In genomic region chr6:43985329-43985728, GRCh38 we compare ENCODE assay signal across 21 cellular contexts.
DNase-seq lines count a peak whose midpoint lies in the region; ATAC-seq, FAIRE-seq and TF ChIP-seq lines count a peak whose summit lies in the region.
"Had no signal": no experiment of that assay in that cellular context is flagged by ENCODE, and none has a peak within 500 bp of the region (broad histone marks: within the 10 kb centered on the region; RNA-seq: fewer than 3 reads in every experiment).

No MANE protein-coding gene starts in this region.

- H3K4me1 Mint-ChIP-seq in H9 (peaks cover 18 to 27% of the 10 kb centered on the region in 2 experiments), chondrocyte (ENCODE audit: low read depth) (peaks cover 22% of the 10 kb centered on the region)
- H3K4me1 Mint-ChIP-seq: T-cell had no signal

- no peak overlapping the region for H4K8ac ChIP-seq in H9 (replicated peaks; ENCODE audit: insufficient read length, low read depth, low read length)

- no CpG with 5 or more reads among the region's 2 CpGs for WGBS in H9 (ENCODE audit: extremely low coverage, insufficient read length, low lambda C conversion rate)
- WGBS in pancreas, 2 donors = 39 to 44% methylated on average over 2 of the region's 2 CpGs

- no peak overlapping the region for H3K4me3 ChIP-seq in pancreas
- H3K4me3 ChIP-seq in coronary artery = no peak overlapping the region
- H3K4me3 ChIP-seq: GM12878, GM23248 had no signal

- H4K5ac ChIP-seq in H9 (ENCODE audit: insufficient read length, low read depth, low read length) = no peak overlapping the region

- no peaks in the 10 kb centered on the region for H3K23me2 ChIP-seq in H9 (ENCODE audit: insufficient read length, low read depth, low read length, poor library complexity, severe bottlenecking)

- H2BK20ac ChIP-seq in H9 (ENCODE audit: low read depth, low read length, poor library complexity, severe bottlenecking) = no peak overlapping the region

- H3K18ac ChIP-seq in H9 (ENCODE audit: insufficient read length, low read depth, low read length) = no peak overlapping the region

- DNase-seq in DMS53 (lab: John Stamatoyannopoulos, UW) (peak; percentile 71), H9 (no peak), chondrocyte (ENCODE audit: low spot score) (peak; percentile 21), pancreas (peak in 4 of 6 donors; percentile 51 to 81 (median 68)), coronary artery (ENCODE audit: low spot score) (no peak), occipital lobe (lab: John Stamatoyannopoulos, UW) (no peak)
- DNase-seq in activated CD8-positive, alpha-beta memory T cell treated with anti-CD3 and anti-CD28 coated beads, Interleukin-2, amount 50 U/mL, for 4 hours = no peak
- DNase-seq: AML-193, GF-D8, KG1, NCI-H1417, NCI-H446 treated with DMSO at 0.1 percent for 48 hours, PC-3, SIG-M5, T-cell had no signal

- H3K4me3 Mint-ChIP-seq in H9 = no peak overlapping the region
- no peak overlapping the region for H3K4me3 Mint-ChIP-seq in chondrocyte (ENCODE audit: unreplicated experiment)
- H3K4me3 Mint-ChIP-seq: T-cell had no signal

- peak; percentile 83 to 88 (median 86) for ATAC-seq in pancreas
- ATAC-seq: GM12878, PC-3, SK-N-SH treated with all-trans-retinoic acid at 6 μM for 48 hours, T-cell had no signal

- no peak for FAIRE-seq in pancreas (lab: Jason Lieb, UNC)
- FAIRE-seq: GM12878, GM19239 had no signal

- H2BK15ac ChIP-seq in H9 (ENCODE audit: low read depth, low read length) = no peak overlapping the region

- no peaks in the 10 kb centered on the region for H3K79me2 ChIP-seq in H9 (ENCODE audit: insufficient read depth, low read length)

- no peak overlapping the region for H4K91ac ChIP-seq in H9 (ENCODE audit: insufficient read length, low read depth, low read length)

- H3K9me3 ChIP-seq in H9 (ENCODE audit: control insufficient read depth, low read depth, low read length) (no peaks in the 10 kb centered on the region), pancreas (no peaks in the 10 kb centered on the region)

- H3K27me3 Mint-ChIP-seq in H9 (ENCODE audit: low read depth) (peaks cover 7% of the 10 kb centered on the region), chondrocyte (ENCODE audit: low read depth) (peaks cover 1% of the 10 kb centered on the region)

- no peaks in the 10 kb centered on the region for H4K20me1 ChIP-seq in H9 (ENCODE audit: control insufficient read depth, insufficient read depth, insufficient read length)

- H3K9me3 Mint-ChIP-seq in H9 (no peaks in the 10 kb centered on the region; a peak in 1 of 5 replicates), chondrocyte (ENCODE audit: low read depth) (no peaks in the 10 kb centered on the region)
- H3K9me3 Mint-ChIP-seq: T-cell had no signal

- H3T11ph ChIP-seq in H9 (ENCODE audit: low read length) = no peak overlapping the region

- no peak overlapping the region for H3K56ac ChIP-seq in H9 (ENCODE audit: insufficient read length, low read depth, low read length)

- H3K4me2 ChIP-seq in H9 (ENCODE audit: insufficient read depth, insufficient read length, low read length) = no peak overlapping the region

- no peak overlapping the region for H2BK12ac ChIP-seq in H9 (ENCODE audit: insufficient read length, low read depth, low read length)

- no peaks in the 10 kb centered on the region for H3K27me3 ChIP-seq in H9 (ENCODE audit: insufficient read depth, low read length)
- H3K27me3 ChIP-seq in pancreas = no peaks in the 10 kb centered on the region

- H3K23ac ChIP-seq in H9 (ENCODE audit: insufficient read length, low read depth, low read length) = no peak overlapping the region

- H3K79me1 ChIP-seq in H9 (ENCODE audit: insufficient read depth, low read depth, low read length, poor library complexity, severe bottlenecking) = no peaks in the 10 kb centered on the region

- H3K27ac ChIP-seq in H9 (ENCODE audit: insufficient read length, low read depth, low read length) (no peak overlapping the region), pancreas (peak overlapping the region; percentile 33 to 86 (median 70)), coronary artery (no peak overlapping the region)
- H3K27ac ChIP-seq: C4-2B, GM23248, RWPE1 had no signal

- H3K36me3 ChIP-seq in pancreas = no peaks in the 10 kb centered on the region

- no peak overlapping the region for H2BK5ac ChIP-seq in H9 (ENCODE audit: insufficient read length, low read length)

- H2AK5ac ChIP-seq in H9 (ENCODE audit: insufficient read length, low read length) = no peak overlapping the region

- no peaks in the 10 kb centered on the region for H3K36me3 Mint-ChIP-seq in H9 (ENCODE audit: insufficient read depth in 1 of 3, low read depth in 3 of 3)
- H3K36me3 Mint-ChIP-seq in chondrocyte (ENCODE audit: low read depth) = no peaks in the 10 kb centered on the region
- H3K36me3 Mint-ChIP-seq: T-cell had no signal

- H2BK120ac ChIP-seq in H9 (ENCODE audit: low read depth, low read length, poor library complexity, severe bottlenecking) = no peak overlapping the region

- TF ChIP-seq CTCF in H9 (conservative IDR thresholded peaks at IDR 0.05) (no peak), chondrocyte (IDR thresholded peaks at IDR 0.05) (no peak), pancreas (IDR thresholded peaks at IDR 0.05) (no peak), coronary artery (IDR thresholded peaks at IDR 0.05) (no peak)

- H3K4me1 ChIP-seq in H9 (ENCODE audit: insufficient read depth, low read length) (peaks cover under 1% of the 10 kb centered on the region; the same call in 1 of the 2 replicates), pancreas (peaks cover 19 to 38% (median 32%) of the 10 kb centered on the region in 3 donors)

- peak overlapping the region; percentile 34; the same call in 1 of the 2 replicates for H3K14ac ChIP-seq in H9 (ENCODE audit: insufficient read depth, low read length)

- no peak overlapping the region for H3K4ac ChIP-seq in H9 (ENCODE audit: low read depth, low read length)

- H2AFZ ChIP-seq in H9 (ENCODE audit: low read length) = no peak overlapping the region
- H2AFZ ChIP-seq: GM23248 had no signal

- intact Hi-C loops in pancreas (cut with DNase I) = no loop called here

- H3K27ac Mint-ChIP-seq in H9 (peak overlapping the region in 2 of 3 experiments; percentile 18 to 74; a peak in 1 of 7 replicates), chondrocyte (ENCODE audit: unreplicated experiment) (no peak overlapping the region)
- H3K27ac Mint-ChIP-seq: T-cell had no signal

- no peak overlapping the region for H3K9ac ChIP-seq in H9 (ENCODE audit: extremely low read depth, insufficient read length, low read length)
- H3K9ac ChIP-seq: GM23248 had no signal

Comparison
In these comparisons a context has a peak if more than half of its experiments do, and no peak if none do; other contexts are left out.
1. DNase-seq: peak in DMS53 (single experiment), chondrocyte (single experiment) and pancreas (4 of 6); none in H9 (single experiment), coronary artery (single experiment), occipital lobe (single experiment) and activated CD8-positive, alpha-beta memory T cell treated with anti-CD3 and anti-CD28 coated beads, Interleukin-2, amount 50 U/mL, for 4 hours (single experiment).
2. H3K27ac ChIP-seq: peak in pancreas (4 of 4); none in H9 (single experiment) and coronary artery (0 of 2).